In genomic region chr16:67100569-67101300, GRCh38 we compare ENCODE assay signal across 9 cellular contexts. TPM values are rescaled to one million over a fixed set of nuclear protein-coding genes. Genes with fewer than 3 reads are reported as not detected.
DNase-seq lines count a peak whose midpoint lies in the region; ATAC-seq, FAIRE-seq and TF ChIP-seq lines count a peak whose summit lies in the region.
"Had no signal": no experiment of that assay in that cellular context is flagged by ENCODE, and none has a peak within 500 bp of the region (broad histone marks: within the 10 kb centered on the region; RNA-seq: fewer than 3 reads in every experiment).

No MANE protein-coding gene starts in this region.

- H3K4me2 ChIP-seq in IMR-90 (ENCODE audit: low read depth, low read length), result peak overlapping the region; percentile 49; the same call in 1 of the 2 replicates
- no peak overlapping the region for H3K4me2 ChIP-seq in GM12878 (ENCODE audit: control insufficient read depth, insufficient read depth)

- no peak overlapping the region for H3K18ac ChIP-seq in IMR-90 (ENCODE audit: low read depth, low read length)

- H3K9me3 ChIP-seq in IMR-90 (ENCODE audit: control insufficient read depth, insufficient read depth, low read length) (no peaks in the 10 kb centered on the region), GM12878 (replicated peaks; ENCODE audit: control insufficient read depth, insufficient read depth, low read length) (no peaks in the 10 kb centered on the region)

- FAIRE-seq in GM12878 (lab: Jason Lieb, UNC), result no peak

- TF ChIP-seq POLR2A in IMR-90 (IDR thresholded peaks at IDR 0.05; ENCODE audit: low read depth, low read length) (no peak), GM12878 (IDR thresholded peaks at IDR 0.05; ENCODE audit: low read depth, low read length) (no peak)

- no peaks in the 10 kb centered on the region for H3K79me2 ChIP-seq in GM12878 (ENCODE audit: control insufficient read depth, insufficient read depth, low read length)

- H3K9me1 ChIP-seq in IMR-90 (ENCODE audit: insufficient read depth, low read length), result peaks cover 6% of the 10 kb centered on the region; the same call in 1 of the 2 replicates

- no peak overlapping the region for H3K14ac ChIP-seq in IMR-90 (replicated peaks; ENCODE audit: low read depth, low read length)

- TF ChIP-seq CTCF in IMR-90 (conservative IDR thresholded peaks at IDR 0.05; ENCODE audit: low read depth, low read length) (peak; percentile 58), GM12878 (IDR thresholded peaks at IDR 0.05 in 2 of 3, conservative IDR thresholded peaks at IDR 0.05 in 1 of 3; ENCODE audit: control insufficient read depth in 2 of 3, extremely low read depth in 1 of 3, insufficient read depth in 1 of 3, low read depth in 3 of 3, low read length in 3 of 3) (peak in 1 of 3 experiments; percentile 34; a peak in 3 of 6 replicates)

- SMC1A ChIA-PET in GM12878 (lab: Charles Lee; ENCODE audit: uncharacterized antibody, unreplicated experiment), result interaction anchor here (0.8 to 4.0 kb wide), 28 partner anchors 9 to 208 kb away, joined by 3 to 57 read pairs (median 4); partner anchors contain the start of genes CBFB and PHAF1

- H3K23ac ChIP-seq in IMR-90 (ENCODE audit: low read depth, low read length), result no peak overlapping the region

- intact Hi-C loops in IMR-90 (cut with micrococcal nuclease), result loop anchor here (1.0 kb wide), 2 partner anchors 82 to 123 kb away; no protein-coding TSS in a partner anchor
- intact Hi-C loops in GM12878 (cut with micrococcal nuclease; ENCODE audit: unreplicated experiment), result loop anchor here (1.0 to 5.0 kb wide), 3 partner anchors 57 to 124 kb away; partner anchors contain the start of genes FBXL8 and TRADD

- H2BK5ac ChIP-seq in IMR-90 (ENCODE audit: low read depth, low read length, poor library complexity, severe bottlenecking), result peak overlapping the region; percentile 30

- no TSS peak for BruUV-seq in IMR-90 (replicated peaks; lab: Mats Ljungman, UMichigan)
- BruUV-seq in GM12878 (replicated peaks; lab: Mats Ljungman, UMichigan), result TSS peak; percentile 51

- H2BK15ac ChIP-seq in IMR-90 (ENCODE audit: low read depth, low read length), result no peak overlapping the region

- H2AK9ac ChIP-seq in IMR-90 (replicated peaks; ENCODE audit: low read depth, low read length, poor library complexity), result no peak overlapping the region

- peaks cover 5 to 7% of the 10 kb centered on the region in 2 experiments; a peak in 3 of 4 replicates for H3K79me1 ChIP-seq in IMR-90 (ENCODE audit: low read depth in 1 of 2, low read length in 2 of 2)

- POLR2A ChIA-PET in IMR-90 (lab: Charles Lee; ENCODE audit: unreplicated experiment), result interaction anchor here (0.6 kb wide), 2 partner anchors 64 to 79 kb away, joined by 3 to 4 read pairs; no protein-coding TSS in a partner anchor
- POLR2A ChIA-PET in GM12878 (lab: Charles Lee), result interaction anchor here (2.2 kb wide), 1 partner anchor 84 kb away, joined by 12 read pairs; no protein-coding TSS in a partner anchor

- H3K4me1 ChIP-seq in IMR-90 (ENCODE audit: control insufficient read depth, insufficient read depth, low read length) (peaks cover 5% of the 10 kb centered on the region), GM12878 (ENCODE audit: control insufficient read depth, insufficient read depth, low read length) (peaks cover 8% of the 10 kb centered on the region)

- H2AK5ac ChIP-seq in IMR-90 (ENCODE audit: low read depth, low read length), result no peak overlapping the region

- H3K27me3 ChIP-seq in IMR-90 (ENCODE audit: control insufficient read depth, insufficient read depth, low read length) (no peaks in the 10 kb centered on the region), GM12878 (replicated peaks in 1 of 2; ENCODE audit: control insufficient read depth in 2 of 2, insufficient read depth in 2 of 2, low read length in 1 of 2) (no peaks in the 10 kb centered on the region)

- H3K56ac ChIP-seq in IMR-90 (ENCODE audit: extremely low read depth, insufficient read depth, low read length), result no peak overlapping the region

- H4K91ac ChIP-seq in IMR-90 (ENCODE audit: insufficient read depth, low read depth, low read length), result no peak overlapping the region

- H2BK120ac ChIP-seq in IMR-90 (ENCODE audit: low read depth, low read length), result no peak overlapping the region

- H3K9ac ChIP-seq in IMR-90 (ENCODE audit: low read depth, low read length) (no peak overlapping the region), GM12878 (ENCODE audit: control insufficient read depth, insufficient read depth, low read length) (no peak overlapping the region)

- dilution Hi-C loops in IMR-90 (cut with HindIII; ENCODE audit: low sequenced_read_pairs, unreplicated experiment), result no loop called here

- no peak overlapping the region for H3K4ac ChIP-seq in IMR-90 (ENCODE audit: low read depth, low read length)

- DNase-seq in EL (peak; percentile 38), IMR-90 (peak; percentile 56), GM12878 (ENCODE audit: low read depth, low spot score) (no peak), midbrain (lab: John Stamatoyannopoulos, UW) (peak; percentile 56), HuH-7 (ENCODE audit: low spot score) (no peak)
- DNase-seq: NCI-H2029 treated with DMSO at 0.1 percent for 48 hours had no signal

- H3K36me3 ChIP-seq in IMR-90 (ENCODE audit: control insufficient read depth, insufficient read depth, low read length) (peaks cover 2% of the 10 kb centered on the region; the same call in 1 of the 2 replicates), GM12878 (ENCODE audit: control insufficient read depth in 2 of 2, insufficient read depth in 2 of 2, low read length in 1 of 2) (peaks cover 0 to 5% of the 10 kb centered on the region in 2 experiments; a peak in 1 of 4 replicates)

- H3K4me3 ChIP-seq in IMR-90 (ENCODE audit: insufficient read depth, low read depth, low read length) (no peak overlapping the region), GM12878 (no peak overlapping the region)

- RAD21 ChIA-PET in GM12878 (lab: Charles Lee; ENCODE audit: unreplicated experiment), result interaction anchor here (0.6 to 6.5 kb wide), 13 partner anchors 32 to 147 kb away, joined by 3 to 85 read pairs (median 3); partner anchors contain the start of gene NOL3

- H2AFZ ChIP-seq in IMR-90 (replicated peaks; ENCODE audit: low read length, poor library complexity) (no peak overlapping the region), GM12878 (ENCODE audit: control insufficient read depth, low read depth, low read length) (no peak overlapping the region)

- H4K8ac ChIP-seq in IMR-90 (ENCODE audit: low read depth in 2 of 2, low read length in 2 of 2), result no peak overlapping the region

- in situ Hi-C loops in IMR-90 (cut with MboI; ENCODE audit: low sequenced_read_pairs), result no loop called here
- in situ Hi-C loops in GM12878 (cut with MboI), result loop anchor here (5.0 kb wide), 1 partner anchor 83 kb away; no protein-coding TSS in a partner anchor

- H3K27ac ChIP-seq in IMR-90 (ENCODE audit: insufficient read depth, low read length), result no peak overlapping the region
- H3K27ac ChIP-seq in GM12878 (ENCODE audit: control insufficient read depth, insufficient read depth), result no peak overlapping the region

- TF ChIP-seq EP300 in GM12878 (IDR thresholded peaks at IDR 0.05; ENCODE audit: borderline replicate concordance in 1 of 2, control insufficient read depth in 1 of 2, low read depth in 2 of 2, low read length in 2 of 2), result no peak

- WGBS in IMR-90 (ENCODE audit: extremely low coverage in 2 of 2, insufficient read length in 1 of 2), 2 experiments, result no CpG with 5 or more reads among the region's 1 CpG
- 95% methylated on average over 1 of the region's 1 CpG for WGBS in GM12878 (ENCODE audit: insufficient coverage, insufficient replicate concordance, low lambda C conversion rate, missing lambda C conversion rate)

- CTCF ChIA-PET in IMR-90 (lab: Yijun Ruan, JAX), result interaction anchor here (0.6 to 2.6 kb wide), 15 partner anchors 11 to 153 kb away, joined by 3 to 22 read pairs (median 4); partner anchors contain the start of gene NOL3
- CTCF ChIA-PET in GM12878 (lab: Yijun Ruan, JAX), result interaction anchor here (0.6 to 8.6 kb wide), 36 partner anchors 9 to 492 kb away, joined by 3 to 205 read pairs (median 4); partner anchors contain the start of genes ATP6V0D1, B3GNT9, CBFB and FBXL8

- H4K5ac ChIP-seq in IMR-90 (ENCODE audit: low read depth, low read length), result no peak overlapping the region

- TF ChIP-seq RAD21 in IMR-90 (IDR thresholded peaks at IDR 0.05; ENCODE audit: low read length) (peak; percentile 58), GM12878 (IDR thresholded peaks at IDR 0.05; ENCODE audit: insufficient read depth, low read depth, low read length) (peak; percentile 71)

- H4K20me1 ChIP-seq in IMR-90 (ENCODE audit: insufficient read depth, low read length) (peaks cover 19% of the 10 kb centered on the region), GM12878 (ENCODE audit: control insufficient read depth, insufficient read depth) (no peaks in the 10 kb centered on the region)

- ATAC-seq in IMR-90 (ENCODE audit: low read depth) (peak; percentile 63), GM12878 (peak; percentile 71), HG03095 (IDR thresholded peaks at IDR 0.05; ENCODE audit: unreplicated experiment) (no peak), GM21825 (IDR thresholded peaks at IDR 0.05; ENCODE audit: unreplicated experiment) (no peak), HG03457 (IDR thresholded peaks at IDR 0.05; ENCODE audit: unreplicated experiment) (no peak)

- H2BK20ac ChIP-seq in IMR-90 (ENCODE audit: low read depth, low read length), result no peak overlapping the region

RNA-seq across cellular contexts. Expression of gene PHAF1, which starts 9.0 kb away (rescaled TPM):
- total RNA-seq in IMR-90 (2012; rRNA removed), result 13.1 and 14.0 TPM in 2 replicates
- 19.8 and 22.5 TPM in 2 replicates for polyA plus RNA-seq in IMR-90 (2012; rRNA removed)
- 7.4 and 11.3 TPM in 2 replicates for polyA plus RNA-seq in IMR-90 (2012; cell fraction: cytosol; rRNA removed)
- 26.7 and 31.4 TPM in 2 replicates for polyA plus RNA-seq in IMR-90 (2012; cell fraction: nucleus; rRNA removed; ENCODE audit: low replicate concordance)
- total RNA-seq in GM12878 (2013; cell fraction: nucleolus; rRNA removed), result 63.5 and 64.7 TPM in 2 replicates
- 16.8 and 17.5 TPM in 2 replicates for total RNA-seq in GM12878 (2014; rRNA removed)
- 10.2 and 10.5 TPM in 2 replicates for total RNA-seq in GM12878 (2014; rRNA removed; fragmentation: Illumina TruSeq; extraction: Trizol)
- 9.8 and 11.0 TPM in 2 replicates for total RNA-seq in GM12878 (2021)
- polyA plus RNA-seq in GM12878 (2011; ENCODE audit: low read depth), result 5.7 TPM
- polyA plus RNA-seq in GM12878 (2011; rRNA removed), result 14.0 and 20.9 TPM in 2 replicates
- 16.7 and 20.1 TPM in 2 replicates for polyA plus RNA-seq in GM12878 (2011; cell fraction: cytosol; rRNA removed)
- 31.2 and 38.9 TPM in 2 replicates for polyA plus RNA-seq in GM12878 (2011; cell fraction: nucleus; rRNA removed)
- polyA plus RNA-seq in GM12878 (2012), result 7.8 and 8.9 TPM in 2 replicates
- 10.6 and 14.1 TPM in 2 replicates for polyA plus RNA-seq in GM12878 (2014; fragmentation: Illumina TruSeq; extraction: Trizol)
- 1 to 10 TPM; 4.5 to 6.1 TPM for polyA plus RNA-seq in GM12878 (2014; fragmentation: Nextera tagmentation; extraction: Ambion mirVana)
- 13.0 and 17.3 TPM in 2 replicates for polyA plus RNA-seq in GM12878 (2014; rRNA removed)
- polyA plus RNA-seq in GM12878 (2016; fragmentation: Nextera tagmentation; extraction: Ambion mirVana), result 10 to 100 TPM; 15.8 to 16.9 TPM
- polyA minus RNA-seq in GM12878 (2011; rRNA and poly(A)+ RNA removed), result 19.5 and 36.8 TPM in 2 replicates
- 6.1 and 8.6 TPM in 2 replicates for polyA minus RNA-seq in GM12878 (2011; cell fraction: cytosol; rRNA and poly(A)+ RNA removed)
- polyA minus RNA-seq in GM12878 (2011; cell fraction: nucleus; rRNA and poly(A)+ RNA removed), result 19.0 and 24.4 TPM in 2 replicates

RNA-seq across cellular contexts. Expression of gene B3GNT9, which starts 50.1 kb away (rescaled TPM):
- 5.0 and 5.3 TPM in 2 replicates for total RNA-seq in IMR-90 (2012; rRNA removed)
- 12.0 and 13.3 TPM in 2 replicates for polyA plus RNA-seq in IMR-90 (2012; rRNA removed)
- 19.3 and 27.2 TPM in 2 replicates for polyA plus RNA-seq in IMR-90 (2012; cell fraction: cytosol; rRNA removed)
- polyA plus RNA-seq in IMR-90 (2012; cell fraction: nucleus; rRNA removed; ENCODE audit: low replicate concordance), result 18.2 and 30.1 TPM in 2 replicates
- 8.3 and 9.6 TPM in 2 replicates for total RNA-seq in GM12878 (2013; cell fraction: nucleolus; rRNA removed)
- 4.7 and 5.0 TPM in 2 replicates for total RNA-seq in GM12878 (2014; rRNA removed)
- 1.5 and 1.7 TPM in 2 replicates for total RNA-seq in GM12878 (2014; rRNA removed; fragmentation: Illumina TruSeq; extraction: Trizol)
- total RNA-seq in GM12878 (2021), result 4.1 and 4.3 TPM in 2 replicates
- polyA plus RNA-seq in GM12878 (2011; ENCODE audit: low read depth), result 1.7 TPM
- polyA plus RNA-seq in GM12878 (2011; rRNA removed), result 1.0 and 1.4 TPM in 2 replicates
- 1.5 and 1.9 TPM in 2 replicates for polyA plus RNA-seq in GM12878 (2011; cell fraction: cytosol; rRNA removed)
- polyA plus RNA-seq in GM12878 (2011; cell fraction: nucleus; rRNA removed), result 6.1 and 7.1 TPM in 2 replicates
- 3.4 TPM in 2 replicates for polyA plus RNA-seq in GM12878 (2012)
- polyA plus RNA-seq in GM12878 (2014; fragmentation: Illumina TruSeq; extraction: Trizol), result 1.5 and 1.9 TPM in 2 replicates
- polyA plus RNA-seq in GM12878 (2014; fragmentation: Nextera tagmentation; extraction: Ambion mirVana), result under 1 TPM; 0.08 to 0.15 TPM
- polyA plus RNA-seq in GM12878 (2014; rRNA removed), result 3.6 and 3.9 TPM in 2 replicates
- 1 to 10 TPM; 1.9 to 2.3 TPM for polyA plus RNA-seq in GM12878 (2016; fragmentation: Nextera tagmentation; extraction: Ambion mirVana)
- polyA minus RNA-seq in GM12878 (2011; rRNA and poly(A)+ RNA removed), result 0.95 and 2.7 TPM in 2 replicates
- polyA minus RNA-seq in GM12878 (2011; cell fraction: cytosol; rRNA and poly(A)+ RNA removed), result 0.52 and 0.67 TPM in 2 replicates
- polyA minus RNA-seq in GM12878 (2011; cell fraction: nucleus; rRNA and poly(A)+ RNA removed), result 2.2 and 3.2 TPM in 2 replicates

RNA-seq across cellular contexts. Expression of gene TRADD, which starts 59.0 kb away (rescaled TPM):
- total RNA-seq in IMR-90 (2012; rRNA removed) (8.1 and 8.6 TPM in 2 replicates), GM12878 (2014; rRNA removed) (20.8 and 21.0 TPM in 2 replicates), GM12878 (2014; rRNA removed; fragmentation: Illumina TruSeq; extraction: Trizol) (5.3 and 5.6 TPM in 2 replicates), GM12878 (2021) (20.7 and 22.8 TPM in 2 replicates)
- polyA plus RNA-seq in IMR-90 (2012; rRNA removed) (14.6 and 18.6 TPM in 2 replicates), GM12878 (2011; rRNA removed) (10.1 and 19.4 TPM in 2 replicates), GM12878 (2014; fragmentation: Illumina TruSeq; extraction: Trizol) (3.6 and 4.5 TPM in 2 replicates), GM12878 (2014; fragmentation: Nextera tagmentation; extraction: Ambion mirVana) (1 to 10 TPM; 1.7 to 3.5 TPM), GM12878 (2014; rRNA removed) (23.1 and 23.5 TPM in 2 replicates), GM12878 (2016; fragmentation: Nextera tagmentation; extraction: Ambion mirVana) (10 to 100 TPM; 18.5 to 20.9 TPM)
- 24.3 and 38.7 TPM in 2 replicates for polyA plus RNA-seq in IMR-90 (2012; cell fraction: cytosol; rRNA removed)
- polyA plus RNA-seq in IMR-90 (2012; cell fraction: nucleus; rRNA removed; ENCODE audit: low replicate concordance), result 32.6 and 82.1 TPM in 2 replicates
- 17.8 and 21.6 TPM in 2 replicates for total RNA-seq in GM12878 (2013; cell fraction: nucleolus; rRNA removed)
- polyA plus RNA-seq in GM12878 (2011; ENCODE audit: low read depth), result 6.3 TPM
- polyA plus RNA-seq in GM12878 (2011; cell fraction: cytosol; rRNA removed), result 26.6 and 38.9 TPM in 2 replicates
- polyA plus RNA-seq in GM12878 (2011; cell fraction: nucleus; rRNA removed), result 53.2 and 59.8 TPM in 2 replicates
- 28.2 and 31.1 TPM in 2 replicates for polyA plus RNA-seq in GM12878 (2012)
- polyA minus RNA-seq in GM12878 (2011; rRNA and poly(A)+ RNA removed), result 4.1 and 10.8 TPM in 2 replicates
- polyA minus RNA-seq in GM12878 (2011; cell fraction: cytosol; rRNA and poly(A)+ RNA removed), result 7.2 and 7.5 TPM in 2 replicates
- polyA minus RNA-seq in GM12878 (2011; cell fraction: nucleus; rRNA and poly(A)+ RNA removed), result 9.7 and 12.8 TPM in 2 replicates

RNA-seq across cellular contexts. Expression of gene FBXL8, which starts 59.0 kb away (rescaled TPM):
- total RNA-seq in IMR-90 (2012; rRNA removed) (1.9 and 2.3 TPM in 2 replicates), GM12878 (2014; rRNA removed) (7.6 and 8.3 TPM in 2 replicates), GM12878 (2014; rRNA removed; fragmentation: Illumina TruSeq; extraction: Trizol) (2.0 and 2.1 TPM in 2 replicates), GM12878 (2021) (7.5 and 7.7 TPM in 2 replicates)
- polyA plus RNA-seq in IMR-90 (2012; rRNA removed) (12.5 and 14.5 TPM in 2 replicates), GM12878 (2011; rRNA removed) (7.6 TPM in 2 replicates), GM12878 (2014; fragmentation: Illumina TruSeq; extraction: Trizol) (1.4 and 1.7 TPM in 2 replicates), GM12878 (2014; fragmentation: Nextera tagmentation; extraction: Ambion mirVana) (not detected), GM12878 (2014; rRNA removed) (10.4 and 14.7 TPM in 2 replicates), GM12878 (2016; fragmentation: Nextera tagmentation; extraction: Ambion mirVana) (1 to 10 TPM; 5.6 to 6.4 TPM)
- polyA plus RNA-seq in IMR-90 (2012; cell fraction: cytosol; rRNA removed), result 6.2 and 16.3 TPM in 2 replicates
- polyA plus RNA-seq in IMR-90 (2012; cell fraction: nucleus; rRNA removed; ENCODE audit: low replicate concordance), result 88.4 and 231 TPM in 2 replicates
- 112 and 144 TPM in 2 replicates for total RNA-seq in GM12878 (2013; cell fraction: nucleolus; rRNA removed)
- 1.0 TPM for polyA plus RNA-seq in GM12878 (2011; ENCODE audit: low read depth)
- 8.8 and 16.8 TPM in 2 replicates for polyA plus RNA-seq in GM12878 (2011; cell fraction: cytosol; rRNA removed)
- polyA plus RNA-seq in GM12878 (2011; cell fraction: nucleus; rRNA removed), result 140 and 156 TPM in 2 replicates
- 9.6 and 14.4 TPM in 2 replicates for polyA plus RNA-seq in GM12878 (2012)
- 3.4 and 7.4 TPM in 2 replicates for polyA minus RNA-seq in GM12878 (2011; rRNA and poly(A)+ RNA removed)
- 2.3 and 5.1 TPM in 2 replicates for polyA minus RNA-seq in GM12878 (2011; cell fraction: cytosol; rRNA and poly(A)+ RNA removed)
- polyA minus RNA-seq in GM12878 (2011; cell fraction: nucleus; rRNA and poly(A)+ RNA removed), result 17.2 and 22.7 TPM in 2 replicates

Comparison
In these comparisons a context has a peak if more than half of its experiments do, and no peak if none do; other contexts are left out.
1. DNase-seq: peak in EL (single experiment), IMR-90 (single experiment) and midbrain (single experiment); none in GM12878 (single experiment) and HuH-7 (single experiment).
2. ATAC-seq: peak in IMR-90 (single experiment) and GM12878 (single experiment); none in HG03095 (single experiment), GM21825 (single experiment) and HG03457 (single experiment).